ENCODE assay signal across 21 cellular contexts in genomic region chr10:122492006-122492405, GRCh38. TPM values are rescaled to one million over a fixed set of nuclear protein-coding genes. Genes with fewer than 3 reads are reported as not detected.
DNase-seq lines count a peak whose midpoint lies in the region; ATAC-seq, FAIRE-seq and TF ChIP-seq lines count a peak whose summit lies in the region.
"Had no signal": no experiment of that assay in that cellular context is flagged by ENCODE, and none has a peak within 500 bp of the region (broad histone marks: within the 10 kb centered on the region; RNA-seq: fewer than 3 reads in every experiment).

No MANE protein-coding gene starts in this region.

- H3K9ac ChIP-seq in keratinocyte (ENCODE audit: control insufficient read depth, extremely low read depth, insufficient read depth, low read length) (peak overlapping the region; percentile 8), skeletal muscle satellite cell (ENCODE audit: low read depth, low read length) (peak overlapping the region; percentile 32), kidney (ENCODE audit: low read length in 2 of 2) (no peak overlapping the region)

- H2AFZ ChIP-seq in keratinocyte (ENCODE audit: control insufficient read depth, low read length), result no peak overlapping the region

- H3K27ac ChIP-seq in keratinocyte (ENCODE audit: control insufficient read depth, insufficient read depth, low read length) (peak overlapping the region; percentile 46), kidney (ENCODE audit: low read depth in 2 of 2, low read length in 2 of 2) (no peak overlapping the region)
- H3K27ac ChIP-seq: WERI-Rb-1 had no signal

- H3K4me1 ChIP-seq in keratinocyte (ENCODE audit: control insufficient read depth, extremely low read depth, insufficient read depth, low read length), result peaks cover 61% of the 10 kb centered on the region
- peaks cover 63% of the 10 kb centered on the region for H3K4me1 ChIP-seq in skeletal muscle satellite cell (ENCODE audit: control insufficient read depth, insufficient read depth, low read length)
- H3K4me1 ChIP-seq in kidney (ENCODE audit: control insufficient read depth in 1 of 2, insufficient read depth in 1 of 2, low read depth in 1 of 2, low read length in 2 of 2), result peaks cover 0 to 5% of the 10 kb centered on the region in 2 donors

- H3K36me3 ChIP-seq in keratinocyte (ENCODE audit: control insufficient read depth in 2 of 2, extremely low read depth in 1 of 2, insufficient read depth in 2 of 2, low read length in 2 of 2) (peaks cover 8 to 10% of the 10 kb centered on the region in 2 experiments), skeletal muscle satellite cell (ENCODE audit: insufficient read depth, low read length) (peaks cover 69% of the 10 kb centered on the region), kidney (ENCODE audit: control insufficient read depth in 1 of 2, insufficient read depth in 2 of 2, low read length in 2 of 2) (no peaks in the 10 kb centered on the region)
- H3K36me3 ChIP-seq: left lung, WERI-Rb-1 had no signal

- FAIRE-seq in keratinocyte (lab: Jason Lieb, UNC) (peak; percentile 20), kidney (lab: Jason Lieb, UNC) (no peak)

- dilution Hi-C loops in keratinocyte (cut with MboI; ENCODE audit: extremely low pct_ligation_motif_present, low sequenced_read_pairs), result no loop called here

- no peaks in the 10 kb centered on the region for H3K27me3 ChIP-seq in keratinocyte (ENCODE audit: control insufficient read depth, extremely low read depth, insufficient read depth, low read length)
- no peaks in the 10 kb centered on the region for H3K27me3 ChIP-seq in skeletal muscle satellite cell (ENCODE audit: control insufficient read depth, insufficient read depth, low read length)
- H3K27me3 ChIP-seq: left lung had no signal

- peaks cover 5% of the 10 kb centered on the region for H3K79me2 ChIP-seq in keratinocyte (ENCODE audit: control insufficient read depth, insufficient read depth, low read length)

- intact Hi-C loops in kidney (cut with DNase I), result no loop called here

- H3K4me2 ChIP-seq in keratinocyte (ENCODE audit: control insufficient read depth, extremely low read depth, insufficient read depth, low read depth, low read length) (peak overlapping the region; percentile 28), skeletal muscle satellite cell (ENCODE audit: low read length) (peak overlapping the region; percentile 23)

- H4K20me1 ChIP-seq in keratinocyte (ENCODE audit: control insufficient read depth, extremely low read depth, insufficient read depth, low read length), result no peaks in the 10 kb centered on the region

- no peak overlapping the region for H3K4me3 ChIP-seq in keratinocyte (ENCODE audit: control insufficient read depth in 2 of 3, extremely low read depth in 1 of 3, insufficient read depth in 2 of 3, low read depth in 1 of 3, low read length in 3 of 3)
- H3K4me3 ChIP-seq in skeletal muscle satellite cell (ENCODE audit: low read length), result no peak overlapping the region
- no peak overlapping the region for H3K4me3 ChIP-seq in kidney (ENCODE audit: low read length in 2 of 2)
- H3K4me3 ChIP-seq: left lung had no signal

- H3K9me3 ChIP-seq in keratinocyte (ENCODE audit: control insufficient read depth, low read depth, low read length) (no peaks in the 10 kb centered on the region), skeletal muscle satellite cell (replicated peaks; ENCODE audit: low read length) (no peaks in the 10 kb centered on the region), kidney (ENCODE audit: control insufficient read depth in 1 of 2, low read length in 2 of 2) (no peaks in the 10 kb centered on the region)
- H3K9me3 ChIP-seq: left lung had no signal

- ATAC-seq in GM18517 (IDR thresholded peaks at IDR 0.05; ENCODE audit: unreplicated experiment), result no peak
- no peak for ATAC-seq in GM18520 (IDR thresholded peaks at IDR 0.05; ENCODE audit: unreplicated experiment)
- ATAC-seq: left lung had no signal

- peak; percentile 16 for DNase-seq in stimulated activated CD4-positive, alpha-beta T cell treated with anti-CD3 and anti-CD28 coated beads, Interleukin-15, amount 100 ng/mL, for 24 hours
- DNase-seq in stimulated activated CD4-positive, alpha-beta T cell treated with anti-CD3 and anti-CD28 coated beads, Interleukin-12 subunit alpha, Interleukin-12 subunit beta, amount 100 ng/mL, for 4 hours, result no peak
- DNase-seq in keratinocyte (ENCODE audit: low read depth, low spot score) (no peak), kidney (no peak), NCI-H226 (no peak)
- DNase-seq: ACHN; activated gamma-delta T cell; erythroblast; KBM-7; left lung; NCI-H2029; NCI-H524; SHP77 treated with DMSO at 0.1 percent for 48 hours; stimulated activated CD4-positive, alpha-beta T cell treated with anti-CD3 and anti-CD28 coated beads, Interleukin-4, amount 100 ng/mL, for 4 hours; WERI-Rb-1 had no signal

- TF ChIP-seq CTCF in keratinocyte (optimal IDR thresholded peaks at IDR 0.05 in 1 of 3, IDR thresholded peaks at IDR 0.05 in 1 of 3, conservative IDR thresholded peaks at IDR 0.05 in 1 of 3; ENCODE audit: extremely low read depth in 1 of 3, insufficient read depth in 2 of 3, low read length in 3 of 3) (no peak), kidney (IDR thresholded peaks at IDR 0.05; ENCODE audit: borderline replicate concordance, extremely low read depth, insufficient read depth) (no peak)

- H3K9me1 ChIP-seq in keratinocyte (ENCODE audit: control insufficient read depth, extremely low read depth, insufficient read depth, low read length), result no peaks in the 10 kb centered on the region

RNA-seq across cellular contexts. Expression of gene HTRA1, which starts 30.7 kb away (rescaled TPM):
- polyA plus RNA-seq in keratinocyte (353 to 506 TPM (median 412 TPM) in 3 replicates), kidney (ENCODE audit: insufficient read depth, low read depth, low replicate concordance) (345 TPM)
- 77.7 TPM for polyA plus RNA-seq in keratinocyte (2011; ENCODE audit: low read depth)
- 332 and 372 TPM in 2 replicates for polyA plus RNA-seq in keratinocyte (2011; cell fraction: cytosol; rRNA removed)
- 463 and 555 TPM in 2 replicates for polyA plus RNA-seq in keratinocyte (2011; cell fraction: nucleus; rRNA removed)
- polyA plus RNA-seq in keratinocyte (2012; ENCODE audit: low replicate concordance), result 189 and 262 TPM in 2 replicates
- 106 to 221 TPM (median 187 TPM) in 3 replicates for polyA minus RNA-seq in keratinocyte
- 191 TPM for polyA minus RNA-seq in keratinocyte (2011; cell fraction: cytosol; rRNA and poly(A)+ RNA removed)
- polyA minus RNA-seq in keratinocyte (2011; cell fraction: nucleus; rRNA and poly(A)+ RNA removed), result 118 and 182 TPM in 2 replicates
- total RNA-seq in skeletal muscle satellite cell (2012; rRNA removed), result 186 and 200 TPM in 2 replicates
- total RNA-seq in kidney, result 86.0 TPM
- total RNA-seq: CD4-positive, alpha-beta T cell had no signal

RNA-seq across cellular contexts. Expression of gene ARMS2, which starts 37.6 kb away (rescaled TPM):
- 0.08 TPM in 1 of 3 replicates, not detected in the others for polyA plus RNA-seq in keratinocyte
- polyA plus RNA-seq in keratinocyte (2011; ENCODE audit: low read depth), result not detected
- not detected in 2 replicates for polyA plus RNA-seq in keratinocyte (2011; cell fraction: cytosol; rRNA removed)
- polyA plus RNA-seq in keratinocyte (2011; cell fraction: nucleus; rRNA removed), result not detected in 2 replicates
- not detected in 2 replicates for polyA plus RNA-seq in keratinocyte (2012; ENCODE audit: low replicate concordance)
- polyA minus RNA-seq in keratinocyte, result 0.29 to 1.3 TPM (median 0.56 TPM) in 3 replicates
- not detected for polyA minus RNA-seq in keratinocyte (2011; cell fraction: cytosol; rRNA and poly(A)+ RNA removed)
- polyA minus RNA-seq in keratinocyte (2011; cell fraction: nucleus; rRNA and poly(A)+ RNA removed), result not detected in 2 replicates
- total RNA-seq in skeletal muscle satellite cell (2012; rRNA removed), result not detected in 2 replicates
- not detected for total RNA-seq in kidney
- polyA plus RNA-seq in kidney (ENCODE audit: insufficient read depth, low read depth, low replicate concordance), result not detected
- total RNA-seq: CD4-positive, alpha-beta T cell; left lung; mucosa of gallbladder; omental fat pad had no signal

Comparison
In these comparisons a context has a peak if more than half of its experiments do, and no peak if none do; other contexts are left out.
1. H3K9ac ChIP-seq: peak in keratinocyte (single experiment) and skeletal muscle satellite cell (single experiment); none in kidney (0 of 2).